ENCODE assay signal across 1 cellular context in the genomic region with DNA sequence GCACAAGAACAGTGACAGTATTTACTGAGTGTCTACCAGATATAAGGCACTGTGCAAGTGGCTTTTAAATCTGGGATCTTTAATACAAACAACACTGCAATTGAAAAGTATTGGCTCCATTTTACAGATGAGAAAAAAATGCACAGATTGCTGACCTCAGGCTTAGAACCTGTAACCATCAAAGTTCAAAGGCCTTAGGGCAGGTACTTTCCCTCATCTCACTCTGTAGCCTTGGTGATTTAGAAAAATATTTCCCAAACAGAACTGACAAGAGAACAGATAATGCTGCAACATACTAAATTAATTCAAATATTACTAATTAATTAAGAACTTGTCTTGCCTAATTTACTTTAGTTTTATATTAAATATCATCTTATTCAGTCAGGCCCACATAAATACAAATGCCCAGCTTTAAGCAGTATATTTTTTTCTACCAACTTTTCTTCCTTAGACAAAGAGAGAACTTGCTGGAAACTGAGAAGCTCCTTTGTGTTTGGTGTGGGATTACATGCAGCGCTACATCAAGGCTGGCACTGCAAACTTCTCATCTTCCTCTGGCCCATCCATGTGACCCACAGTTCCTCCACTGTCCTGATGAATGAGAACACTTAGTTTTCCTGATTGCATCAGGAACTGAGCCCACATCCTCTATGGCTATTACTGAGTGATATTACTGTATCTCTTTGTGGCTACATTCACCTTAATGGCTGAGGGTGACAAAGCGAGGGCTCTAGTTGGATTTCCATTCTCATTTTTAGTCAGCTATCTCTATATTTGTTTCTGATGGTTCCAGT.
TF ChIP-seq lines count a peak whose summit lies in the region.

No MANE protein-coding gene starts in this region.

TF ChIP-seq in neural cell, 6 proteins besides CTCF, POLR2A, EP300 and RAD21 (continued from another document):
- TF ChIP-seq, protein P1, sequence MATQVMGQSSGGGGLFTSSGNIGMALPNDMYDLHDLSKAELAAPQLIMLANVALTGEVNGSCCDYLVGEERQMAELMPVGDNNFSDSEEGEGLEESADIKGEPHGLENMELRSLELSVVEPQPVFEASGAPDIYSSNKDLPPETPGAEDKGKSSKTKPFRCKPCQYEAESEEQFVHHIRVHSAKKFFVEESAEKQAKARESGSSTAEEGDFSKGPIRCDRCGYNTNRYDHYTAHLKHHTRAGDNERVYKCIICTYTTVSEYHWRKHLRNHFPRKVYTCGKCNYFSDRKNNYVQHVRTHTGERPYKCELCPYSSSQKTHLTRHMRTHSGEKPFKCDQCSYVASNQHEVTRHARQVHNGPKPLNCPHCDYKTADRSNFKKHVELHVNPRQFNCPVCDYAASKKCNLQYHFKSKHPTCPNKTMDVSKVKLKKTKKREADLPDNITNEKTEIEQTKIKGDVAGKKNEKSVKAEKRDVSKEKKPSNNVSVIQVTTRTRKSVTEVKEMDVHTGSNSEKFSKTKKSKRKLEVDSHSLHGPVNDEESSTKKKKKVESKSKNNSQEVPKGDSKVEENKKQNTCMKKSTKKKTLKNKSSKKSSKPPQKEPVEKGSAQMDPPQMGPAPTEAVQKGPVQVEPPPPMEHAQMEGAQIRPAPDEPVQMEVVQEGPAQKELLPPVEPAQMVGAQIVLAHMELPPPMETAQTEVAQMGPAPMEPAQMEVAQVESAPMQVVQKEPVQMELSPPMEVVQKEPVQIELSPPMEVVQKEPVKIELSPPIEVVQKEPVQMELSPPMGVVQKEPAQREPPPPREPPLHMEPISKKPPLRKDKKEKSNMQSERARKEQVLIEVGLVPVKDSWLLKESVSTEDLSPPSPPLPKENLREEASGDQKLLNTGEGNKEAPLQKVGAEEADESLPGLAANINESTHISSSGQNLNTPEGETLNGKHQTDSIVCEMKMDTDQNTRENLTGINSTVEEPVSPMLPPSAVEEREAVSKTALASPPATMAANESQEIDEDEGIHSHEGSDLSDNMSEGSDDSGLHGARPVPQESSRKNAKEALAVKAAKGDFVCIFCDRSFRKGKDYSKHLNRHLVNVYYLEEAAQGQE (IDR thresholded peaks at IDR 0.05; ENCODE audit: borderline replicate concordance): no peak
